27 cellular contexts compared by ENCODE assay signal in the genomic region with DNA sequence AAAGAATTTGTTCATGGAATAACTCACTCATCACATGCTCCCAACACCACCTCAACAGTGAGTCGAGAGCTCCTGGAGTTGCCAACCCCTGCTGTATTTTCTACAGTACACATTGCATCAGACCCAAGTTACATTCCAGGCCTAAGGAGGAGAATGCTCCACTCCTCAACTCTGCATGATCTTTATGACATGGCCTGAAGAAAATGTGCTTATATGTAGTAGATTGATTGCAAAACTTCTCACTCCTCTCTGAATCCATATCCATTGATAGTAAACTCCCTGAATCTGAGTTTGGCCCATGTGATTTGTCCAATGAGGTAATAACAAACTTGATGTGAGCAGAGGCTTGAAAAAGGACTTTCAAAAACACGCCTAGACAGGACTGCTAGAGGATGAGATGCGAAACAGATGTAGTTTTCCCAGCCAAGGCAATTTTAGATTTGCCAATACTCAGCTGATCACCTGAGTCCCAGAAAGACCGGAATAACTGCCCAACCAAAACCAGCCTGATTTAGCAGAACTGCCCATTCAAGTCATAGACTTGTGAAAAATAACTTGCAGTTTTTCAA. TPM values are rescaled to one million over a fixed set of nuclear protein-coding genes. Genes with fewer than 3 reads are reported as not detected.
DNase-seq lines count a peak whose midpoint lies in the region; ATAC-seq and TF ChIP-seq lines count a peak whose summit lies in the region.
"Had no signal": no experiment of that assay in that cellular context is flagged by ENCODE, and none has a peak within 500 bp of the region (broad histone marks: within the 10 kb centered on the region; RNA-seq: fewer than 3 reads in every experiment).

No MANE protein-coding gene starts in this region.

- H3K4me1 ChIP-seq in upper lobe of right lung, result no peaks in the 10 kb centered on the region
- H3K4me1 ChIP-seq: pancreas, tibial nerve had no signal

- no peaks in the 10 kb centered on the region for H3K9me3 ChIP-seq in upper lobe of right lung
- H3K9me3 ChIP-seq: pancreas, tibial nerve had no signal

- H3K27me3 ChIP-seq in upper lobe of right lung, result no peaks in the 10 kb centered on the region
- H3K27me3 ChIP-seq: pancreas, tibial nerve had no signal

- H3K4me3 ChIP-seq in cardiac fibroblast (replicated peaks in 1 of 2; ENCODE audit: low read depth in 2 of 2, low read length in 2 of 2) (no peak overlapping the region), fibroblast of villous mesenchyme (ENCODE audit: low read depth, low read length) (no peak overlapping the region), upper lobe of right lung (no peak overlapping the region)
- H3K4me3 ChIP-seq: pancreas, tibial nerve had no signal

- TF ChIP-seq CTCF in cardiac fibroblast (IDR thresholded peaks at IDR 0.05; ENCODE audit: low read depth, low read length) (no peak), fibroblast of villous mesenchyme (IDR thresholded peaks at IDR 0.05; ENCODE audit: insufficient read depth, low read depth, low read length) (no peak), upper lobe of right lung (IDR thresholded peaks at IDR 0.05) (no peak)

- no peaks in the 10 kb centered on the region for H3K36me3 ChIP-seq in upper lobe of right lung
- H3K36me3 ChIP-seq: pancreas, tibial nerve had no signal

- intact Hi-C loops in upper lobe of right lung (cut with DNase I), result no loop called here

- no peak overlapping the region for H3K27ac ChIP-seq in upper lobe of right lung
- H3K27ac ChIP-seq: pancreas, RWPE1, tibial nerve, VCaP had no signal

- DNase-seq in HCEC 1CT (peak; percentile 32), cardiac fibroblast (ENCODE audit: low read depth in 2 of 2) (peak; percentile 59 to 69), fibroblast of villous mesenchyme (ENCODE audit: low read depth) (peak; percentile 66), upper lobe of right lung (no peak), NCI-H187 treated with DMSO at 0.1 percent for 48 hours (lab: John Stamatoyannopoulos, UW) (no peak), 8988T (no peak)
- DNase-seq: activated CD4-positive, alpha-beta T cell treated with anti-CD3 and anti-CD28 coated beads, Interleukin-2, amount 10 ng/mL, durations not matched to agents 24 days and 14 days; activated naive CD4-positive, alpha-beta T cell treated with anti-CD3 and anti-CD28 coated beads for 36 hours; activated T-cell treated with anti-CD3 and anti-CD28 coated beads, Interleukin-2, amount 50 U/mL, for 48 hours; amygdala; central memory CD4-positive, alpha-beta T cell; DMS53; GF-D8; H7; NCI-H1105; NCI-H2029 treated with DMSO at 0.1 percent for 48 hours; NCI-H2227 treated with DMSO at 0.1 percent for 48 hours; NCI-H774; pancreas; right cardiac atrium; stimulated activated CD4-positive, alpha-beta T cell treated with anti-CD3 and anti-CD28 coated beads, Interleukin-15, amount 100 ng/mL, for 24 hours had no signal

- peak; percentile 62 for ATAC-seq in upper lobe of right lung
- no peak for ATAC-seq in HG02970 (IDR thresholded peaks at IDR 0.05; ENCODE audit: low FRiP score, unreplicated experiment)
- ATAC-seq: natural killer cell treated with Interleukin-12 subunit alpha and Interleukin-12 subunit beta and Interleukin-15 and Interleukin-18, amount 100 ng/mL, for 72 hours; pancreas; right cardiac atrium had no signal

RNA-seq across cellular contexts. Expression of gene PAPPA, which starts 29.0 kb away (rescaled TPM):
- total RNA-seq in fibroblast of villous mesenchyme (42.5 and 104 TPM in 2 replicates), upper lobe of right lung (2.9 TPM)
- total RNA-seq: activated CD4-positive, alpha-beta T cell treated with anti-CD3 and anti-CD28 coated beads, Interleukin-2, amount 10 ng/mL, durations not matched to agents 24 days and 14 days; activated naive CD4-positive, alpha-beta T cell treated with anti-CD3 and anti-CD28 coated beads for 36 hours; B cell; natural killer cell treated with Interleukin-12 subunit alpha and Interleukin-12 subunit beta and Interleukin-15 and Interleukin-18, amount 100 ng/mL, for 72 hours had no signal

Comparison
In these comparisons a context has a peak if more than half of its experiments do, and no peak if none do; other contexts are left out.
1. DNase-seq: peak in HCEC 1CT (single experiment), cardiac fibroblast (2 of 2) and fibroblast of villous mesenchyme (single experiment); none in upper lobe of right lung (single experiment), NCI-H187 treated with DMSO at 0.1 percent for 48 hours (single experiment) and 8988T (single experiment).
2. RNA of gene PAPPA, which starts 29.0 kb away (total RNA-seq): 42.5 to 104 TPM in fibroblast of villous mesenchyme; 2.9 TPM in upper lobe of right lung (single experiment); every median in the first group is over 10 times any median in the second.